21 cellular contexts compared by ENCODE assay signal in the genomic region with DNA sequence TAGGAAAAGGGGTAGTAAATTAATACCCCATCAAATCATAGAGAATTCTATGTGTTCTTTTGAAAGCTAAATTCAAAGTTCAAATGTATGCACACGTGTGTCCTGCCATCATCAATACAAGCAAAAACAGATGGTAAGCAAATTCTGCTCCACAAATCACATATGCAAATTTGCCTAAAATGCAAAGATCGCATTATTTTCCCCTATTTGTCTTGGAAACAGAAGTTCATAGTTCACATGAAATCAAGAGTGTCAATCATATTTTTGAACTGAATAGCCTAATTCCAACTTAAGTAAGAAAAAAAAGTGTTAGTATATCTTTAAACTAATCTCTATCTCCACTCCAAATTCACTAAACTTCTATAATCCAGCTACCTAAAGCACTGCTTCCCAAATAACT.
"Had no signal": no experiment of that assay in that cellular context is flagged by ENCODE, and none has a peak within 500 bp of the region (broad histone marks: within the 10 kb centered on the region; RNA-seq: fewer than 3 reads in every experiment).

No MANE protein-coding gene starts in this region.

- H3K4me3 ChIP-seq: gastroesophageal sphincter, pancreas, psoas muscle, right atrium auricular region had no signal

- H3K27ac ChIP-seq: epithelial cell of prostate, gastroesophageal sphincter, pancreas, psoas muscle, WERI-Rb-1 had no signal

- H3K27me3 Mint-ChIP-seq: activated naive CD8-positive, alpha-beta T cell treated with anti-CD3 and anti-CD28 coated beads for 36 hours had no signal

- H3K27ac Mint-ChIP-seq: activated naive CD8-positive, alpha-beta T cell treated with anti-CD3 and anti-CD28 coated beads for 36 hours had no signal

- H3K27me3 ChIP-seq: gastroesophageal sphincter, pancreas, right atrium auricular region had no signal

- H3K9me3 Mint-ChIP-seq: activated naive CD8-positive, alpha-beta T cell treated with anti-CD3 and anti-CD28 coated beads for 36 hours; activated T-cell treated with anti-CD3 and anti-CD28 coated beads, Interleukin-2, amount 50 U/mL, for 4 hours; nephron progenitor cell had no signal

- H3K9me3 ChIP-seq: gastroesophageal sphincter, pancreas, psoas muscle, right atrium auricular region had no signal

- ATAC-seq: activated T-cell treated with anti-CD3 and anti-CD28 coated beads, Interleukin-2, amount 50 U/mL, for 4 hours; gastroesophageal sphincter; pancreas; psoas muscle; stimulated activated naive CD8-positive, alpha-beta T cell treated with anti-CD3 and anti-CD28 coated beads, Interleukin-15, Interleukin-2, amounts not matched to agents 100 U/mL and 50 U/mL, for 24 hours had no signal

- DNase-seq: activated CD4-positive, alpha-beta T cell treated with anti-CD3 and anti-CD28 coated beads for 1 hour; activated CD8-positive, alpha-beta memory T cell treated with anti-CD3 and anti-CD28 coated beads for 24 hours; activated CD8-positive, alpha-beta memory T cell treated with anti-CD3 and anti-CD28 coated beads, Interleukin-2, amount 50 U/mL, for 4 hours; activated naive CD4-positive, alpha-beta T cell treated with Interleukin-2 at 50 U/mL for 16 hours; activated naive CD8-positive, alpha-beta T cell treated with anti-CD3 and anti-CD28 coated beads for 36 hours; activated T-cell treated with anti-CD3 and anti-CD28 coated beads, Interleukin-2, amount 50 U/mL, for 4 hours; cerebellar nuclear complex; cortex of kidney; head of caudate nucleus; hypothalamus; nephron progenitor cell; pancreas; psoas muscle; stimulated activated CD4-positive, alpha-beta T cell treated with anti-CD3 and anti-CD28 coated beads, Interleukin-12 subunit alpha, Interleukin-12 subunit beta, amount 100 ng/mL, for 4 hours; stimulated activated CD4-positive, alpha-beta T cell treated with anti-CD3 and anti-CD28 coated beads, Interleukin-4, amount 100 ng/mL, for 4 hours; stimulated activated naive CD8-positive, alpha-beta T cell treated with anti-CD3 and anti-CD28 coated beads, Interleukin-15, Interleukin-2, amounts not matched to agents 100 U/mL and 50 U/mL, for 24 hours; WERI-Rb-1 had no signal

- H3K36me3 ChIP-seq: gastroesophageal sphincter, pancreas, right atrium auricular region, WERI-Rb-1 had no signal

- H3K4me3 Mint-ChIP-seq: activated naive CD8-positive, alpha-beta T cell treated with anti-CD3 and anti-CD28 coated beads for 36 hours; activated T-cell treated with anti-CD3 and anti-CD28 coated beads, Interleukin-2, amount 50 U/mL, for 4 hours; nephron progenitor cell had no signal

- FAIRE-seq: TTC549 had no signal
